ENCODE assay signal across 6 cellular contexts in the genomic region with DNA sequence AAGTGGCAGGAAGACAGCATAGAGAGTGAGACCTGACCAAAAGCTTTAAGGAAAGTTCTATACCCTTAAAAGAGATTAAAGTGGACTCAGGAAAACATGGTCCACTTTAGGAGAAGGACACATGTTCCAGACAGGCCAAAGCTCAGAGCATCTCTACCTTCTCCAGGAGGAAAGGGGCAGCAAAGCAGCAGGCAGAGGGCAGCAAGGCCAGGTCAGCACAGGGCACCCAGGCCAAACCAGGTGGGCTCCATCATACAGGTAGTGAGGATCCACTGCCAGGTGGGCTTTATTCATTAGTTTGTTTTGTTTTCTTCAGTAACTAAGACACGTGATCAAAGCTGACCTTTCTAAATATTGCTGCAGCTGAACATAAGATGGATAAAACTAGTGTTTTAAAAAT. TPM values are rescaled to one million over a fixed set of nuclear protein-coding genes. Genes with fewer than 3 reads are reported as not detected.
"Had no signal": no experiment of that assay in that cellular context is flagged by ENCODE, and none has a peak within 500 bp of the region (broad histone marks: within the 10 kb centered on the region; RNA-seq: fewer than 3 reads in every experiment).

No MANE protein-coding gene starts in this region.

RNA-seq across cellular contexts. Expression of gene FRG2C, which starts 19.8 kb away (rescaled TPM):
- total RNA-seq: GM23248, H1, H4, H7, H9, HFFc6 had no signal
